17 cellular contexts compared by ENCODE assay signal in the genomic region with DNA sequence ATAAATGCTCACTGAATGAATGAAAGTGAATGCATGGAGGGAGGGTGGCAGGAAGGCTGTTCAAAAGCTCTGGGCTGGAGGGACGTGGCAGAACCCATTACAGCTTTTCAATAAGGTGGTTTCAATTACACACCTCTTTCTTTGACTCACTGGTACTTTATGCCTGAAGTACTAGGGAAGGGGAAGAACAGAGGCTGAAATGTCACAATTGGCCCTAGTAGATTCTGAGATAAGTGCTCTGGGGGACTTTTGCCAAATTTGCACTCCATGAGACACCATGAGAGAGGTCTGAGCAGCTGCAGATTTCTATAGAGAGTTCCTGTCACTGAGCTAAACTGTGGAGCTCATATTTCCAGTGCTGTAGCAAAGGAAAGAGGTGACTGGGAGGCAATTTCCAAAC.
DNase-seq lines count a peak whose midpoint lies in the region; ATAC-seq and TF ChIP-seq lines count a peak whose summit lies in the region.
"Had no signal": no experiment of that assay in that cellular context is flagged by ENCODE, and none has a peak within 500 bp of the region (broad histone marks: within the 10 kb centered on the region; RNA-seq: fewer than 3 reads in every experiment).

No MANE protein-coding gene starts in this region.

- H2BK120ac ChIP-seq in mesenchymal stem cell (ENCODE audit: low read depth, low read length) = no peak overlapping the region

- no peaks in the 10 kb centered on the region for H3K27me3 ChIP-seq in mesenchymal stem cell (ENCODE audit: control insufficient read depth in 1 of 2, insufficient read depth in 1 of 2, low read length in 2 of 2)
- no peaks in the 10 kb centered on the region for H3K27me3 ChIP-seq in GM23338 (ENCODE audit: insufficient read depth)
- H3K27me3 ChIP-seq: cardiac muscle cell, heart right ventricle, neural progenitor cell, spleen had no signal

- H4K91ac ChIP-seq in mesenchymal stem cell (ENCODE audit: low read length) = no peak overlapping the region

- H3K36me3 Mint-ChIP-seq in GM23338 (ENCODE audit: low read depth) = no peaks in the 10 kb centered on the region
- H3K36me3 Mint-ChIP-seq: activated CD4-positive, alpha-beta memory T cell treated with anti-CD3 and anti-CD28 coated beads for 36 hours; neural progenitor cell had no signal

- H2BK15ac ChIP-seq in mesenchymal stem cell (ENCODE audit: low read depth, poor library complexity, severe bottlenecking) = no peak overlapping the region

- H3K4me3 ChIP-seq in mesenchymal stem cell (ENCODE audit: insufficient read depth in 1 of 2, low read depth in 1 of 2, low read length in 2 of 2) (peak overlapping the region in 1 of 2 experiments; percentile 38), GM23338 (no peak overlapping the region)
- H3K4me3 ChIP-seq: cardiac muscle cell, heart right ventricle, neural progenitor cell, spleen had no signal

- no peaks in the 10 kb centered on the region for H3K9me3 ChIP-seq in mesenchymal stem cell (ENCODE audit: control insufficient read depth, low read length)
- H3K9me3 ChIP-seq: heart right ventricle, spleen had no signal

- no CpG with 5 or more reads among the region's 1 CpG for WGBS in mesenchymal stem cell

- H3K27me3 Mint-ChIP-seq in GM23338 (ENCODE audit: insufficient read depth, low read depth, poor library complexity) = no peaks in the 10 kb centered on the region
- H3K27me3 Mint-ChIP-seq: activated CD4-positive, alpha-beta memory T cell treated with anti-CD3 and anti-CD28 coated beads for 36 hours had no signal

- H3K36me3 ChIP-seq in mesenchymal stem cell (ENCODE audit: control insufficient read depth in 1 of 2, insufficient read depth in 2 of 2, low read depth in 1 of 2, low read length in 2 of 2) (no peaks in the 10 kb centered on the region), GM23338 (ENCODE audit: insufficient read depth) (no peaks in the 10 kb centered on the region)
- H3K36me3 ChIP-seq: cardiac muscle cell, heart right ventricle, neural progenitor cell, spleen had no signal

- no peaks in the 10 kb centered on the region for H3F3A ChIP-seq in GM23338 (replicated peaks; ENCODE audit: low read depth)

- no peak overlapping the region for H3K4me2 ChIP-seq in mesenchymal stem cell (ENCODE audit: low read length, poor library complexity, severe bottlenecking)
- no peak overlapping the region for H3K4me2 ChIP-seq in GM23338
- H3K4me2 ChIP-seq: neural progenitor cell had no signal

- H2BK12ac ChIP-seq in mesenchymal stem cell (ENCODE audit: low read length in 2 of 2) = no peak overlapping the region

- H3K4me3 Mint-ChIP-seq in GM23338 = no peak overlapping the region
- H3K4me3 Mint-ChIP-seq: activated CD4-positive, alpha-beta memory T cell treated with anti-CD3 and anti-CD28 coated beads for 36 hours; neural progenitor cell had no signal

- no peak overlapping the region for H4K8ac ChIP-seq in mesenchymal stem cell (ENCODE audit: low read length)

- H2BK5ac ChIP-seq in mesenchymal stem cell (ENCODE audit: low read depth, low read length, poor library complexity, severe bottlenecking) = no peak overlapping the region

- H4K20me1 ChIP-seq in GM23338 (replicated peaks; ENCODE audit: insufficient read depth) = no peaks in the 10 kb centered on the region

- ATAC-seq in GM19351 (IDR thresholded peaks at IDR 0.05; ENCODE audit: unreplicated experiment) (peak; percentile 47), GM23338 (no peak)

- TF ChIP-seq CTCF in GM23338 (conservative IDR thresholded peaks at IDR 0.05; ENCODE audit: low read depth in 2 of 2) = no peak

- no peak overlapping the region for H3K27ac ChIP-seq in mesenchymal stem cell (ENCODE audit: low read length, poor library complexity, severe bottlenecking)
- H3K27ac ChIP-seq in GM23338 (ENCODE audit: low read depth) = no peak overlapping the region
- H3K27ac ChIP-seq: cardiac muscle cell, heart right ventricle, neural progenitor cell, spleen had no signal

- H3K18ac ChIP-seq in mesenchymal stem cell (ENCODE audit: low read depth in 1 of 2, low read length in 2 of 2) = no peak overlapping the region

- H3K9me2 ChIP-seq in GM23338 (ENCODE audit: insufficient read depth) = 0 out of 2 replicates have a peak, but pooled peaks cover 3% of the 10 kb centered on the region

- H3K4me1 ChIP-seq in mesenchymal stem cell (ENCODE audit: control insufficient read depth, insufficient read depth, low read depth, low read length) = no peaks in the 10 kb centered on the region
- no peaks in the 10 kb centered on the region for H3K4me1 ChIP-seq in GM23338 (ENCODE audit: insufficient read depth)
- H3K4me1 ChIP-seq: spleen had no signal

- H2AK5ac ChIP-seq in mesenchymal stem cell (ENCODE audit: low read length, severe bottlenecking) = no peak overlapping the region

- no peaks in the 10 kb centered on the region; the same call in 2 of the 3 replicates for H3K9me3 Mint-ChIP-seq in GM23338
- H3K9me3 Mint-ChIP-seq: activated CD4-positive, alpha-beta memory T cell treated with anti-CD3 and anti-CD28 coated beads for 36 hours; neural progenitor cell had no signal

- no peaks in the 10 kb centered on the region; the same call in 2 of the 3 replicates for H3K4me1 Mint-ChIP-seq in GM23338

- DNase-seq in DMS153 (lab: John Stamatoyannopoulos, UW) (peak; percentile 75), NCI-H2107 treated with DMSO at 0.1 percent for 48 hours (lab: John Stamatoyannopoulos, UW; ENCODE audit: unreplicated experiment) (peak; percentile 98), mesenchymal stem cell (no peak), GM23338 (ENCODE audit: low spot score) (no peak), posterior vena cava (ENCODE audit: low spot score) (no peak), COR-L47 (lab: John Stamatoyannopoulos, UW) (no peak), A172 (ENCODE audit: low spot score) (no peak)
- DNase-seq: activated CD4-positive, alpha-beta memory T cell treated with anti-CD3 and anti-CD28 coated beads for 36 hours; DND-41; heart right ventricle; Karpas-422; left ventricle myocardium superior; NCI-H510A; spleen had no signal

- no peaks in the 10 kb centered on the region for H3K79me1 ChIP-seq in mesenchymal stem cell (replicated peaks; ENCODE audit: low read length, poor library complexity, severe bottlenecking)

- H3K14ac ChIP-seq in mesenchymal stem cell (ENCODE audit: low read length in 2 of 2) = no peak overlapping the region

- intact Hi-C loops in posterior vena cava (cut with DNase I) = no loop called here

- no peaks in the 10 kb centered on the region for H3K79me2 ChIP-seq in GM23338 (replicated peaks; ENCODE audit: insufficient read depth)

- H3K27ac Mint-ChIP-seq in GM23338 = no peak overlapping the region
- H3K27ac Mint-ChIP-seq: activated CD4-positive, alpha-beta memory T cell treated with anti-CD3 and anti-CD28 coated beads for 36 hours; neural progenitor cell had no signal

- H3K9ac ChIP-seq in mesenchymal stem cell (ENCODE audit: low read length) = peak overlapping the region; percentile 34
- H3K9ac ChIP-seq: neural progenitor cell had no signal

- H3K4ac ChIP-seq in mesenchymal stem cell (ENCODE audit: low read depth in 1 of 2, low read length in 2 of 2) = no peak overlapping the region

- H3K23ac ChIP-seq in mesenchymal stem cell (ENCODE audit: low read length in 2 of 2) = no peak overlapping the region

- no peak overlapping the region for H2AFZ ChIP-seq in mesenchymal stem cell (ENCODE audit: low read depth, low read length)
- no peak overlapping the region for H2AFZ ChIP-seq in GM23338
- H2AFZ ChIP-seq: neural progenitor cell had no signal

TF ChIP-seq in GM23338, 12 proteins besides CTCF, POLR2A, EP300 and RAD21:
- no peak for TF ChIP-seq ZNF331 (CRISPR knock-in tag; IDR thresholded peaks at IDR 0.05; ENCODE audit: low read depth)
- TF ChIP-seq, protein P1, sequence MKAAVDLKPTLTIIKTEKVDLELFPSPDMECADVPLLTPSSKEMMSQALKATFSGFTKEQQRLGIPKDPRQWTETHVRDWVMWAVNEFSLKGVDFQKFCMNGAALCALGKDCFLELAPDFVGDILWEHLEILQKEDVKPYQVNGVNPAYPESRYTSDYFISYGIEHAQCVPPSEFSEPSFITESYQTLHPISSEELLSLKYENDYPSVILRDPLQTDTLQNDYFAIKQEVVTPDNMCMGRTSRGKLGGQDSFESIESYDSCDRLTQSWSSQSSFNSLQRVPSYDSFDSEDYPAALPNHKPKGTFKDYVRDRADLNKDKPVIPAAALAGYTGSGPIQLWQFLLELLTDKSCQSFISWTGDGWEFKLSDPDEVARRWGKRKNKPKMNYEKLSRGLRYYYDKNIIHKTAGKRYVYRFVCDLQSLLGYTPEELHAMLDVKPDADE (IDR thresholded peaks at IDR 0.05) = no peak

Comparison
In these comparisons a context has a peak if more than half of its experiments do, and no peak if none do; other contexts are left out.
1. DNase-seq: peak in DMS153 (single experiment) and NCI-H2107 treated with DMSO at 0.1 percent for 48 hours (single experiment); none in mesenchymal stem cell (single experiment), GM23338 (single experiment), posterior vena cava (single experiment), COR-L47 (single experiment) and A172 (single experiment).